10 cellular contexts compared by ENCODE assay signal in genomic region chr11:12225046-12225739, GRCh38.
DNase-seq lines count a peak whose midpoint lies in the region; ATAC-seq and TF ChIP-seq lines count a peak whose summit lies in the region.
"Had no signal": no experiment of that assay in that cellular context is flagged by ENCODE, and none has a peak within 500 bp of the region (broad histone marks: within the 10 kb centered on the region; RNA-seq: fewer than 3 reads in every experiment).

No MANE protein-coding gene starts in this region.

- intact Hi-C loops in activated CD4-positive, alpha-beta T cell treated with anti-CD3 and anti-CD28 coated beads, Interleukin-2, amount 10 ng/mL, durations not matched to agents 24 days and 14 days (cut with micrococcal nuclease), result no loop called here
- intact Hi-C loops in PC-3 (cut with micrococcal nuclease), result no loop called here
- intact Hi-C loops in mucosa of descending colon (cut with DNase I, micrococcal nuclease), result no loop called here

- H3K9me3 ChIP-seq in PC-3 (ENCODE audit: low read length) (no peaks in the 10 kb centered on the region), mucosa of descending colon (no peaks in the 10 kb centered on the region)
- H3K9me3 ChIP-seq in effector memory CD4-positive, alpha-beta T cell (ENCODE audit: control insufficient read depth, low read length), result no peaks in the 10 kb centered on the region

- H3K4me2 ChIP-seq in PC-3 (ENCODE audit: low read length), result no peak overlapping the region

- H3K4me3 ChIP-seq in PC-3 (ENCODE audit: low read length), result no peak overlapping the region
- H3K4me3 ChIP-seq in effector memory CD4-positive, alpha-beta T cell (ENCODE audit: insufficient read depth, low read depth, low read length, poor library complexity, severe bottlenecking), result no peak overlapping the region
- no peak overlapping the region for H3K4me3 ChIP-seq in mucosa of descending colon

- H3K9me3 Mint-ChIP-seq in activated CD4-positive, alpha-beta T cell treated with anti-CD3 and anti-CD28 coated beads, Interleukin-2, amount 10 ng/mL, durations not matched to agents 24 days and 14 days, result no peaks in the 10 kb centered on the region
- H3K9me3 Mint-ChIP-seq in stimulated activated naive CD8-positive, alpha-beta T cell treated with anti-CD3 and anti-CD28 coated beads, Interleukin-15, amount 100 ng/mL, for 72 hours, result no peaks in the 10 kb centered on the region

- POLR2A ChIA-PET in PC-3 (lab: Charles Lee; ENCODE audit: unreplicated experiment), result interaction anchor here (1.1 kb wide), 1 partner anchor 8 kb away, joined by 6 read pairs; no protein-coding TSS in a partner anchor

- no TSS peak for BruUV-seq in PC-3 (replicated peaks; lab: Mats Ljungman, UMichigan)

- ATAC-seq in PC-3 (no peak), mucosa of descending colon (no peak), HG02571 (IDR thresholded peaks at IDR 0.05; ENCODE audit: unreplicated experiment) (no peak)
- no peak for ATAC-seq in stimulated activated naive CD8-positive, alpha-beta T cell treated with anti-CD3 and anti-CD28 coated beads, Interleukin-15, amount 100 ng/mL, for 72 hours
- ATAC-seq: HCT116 had no signal

- H3K4me3 Mint-ChIP-seq in activated CD4-positive, alpha-beta T cell treated with anti-CD3 and anti-CD28 coated beads, Interleukin-2, amount 10 ng/mL, durations not matched to agents 24 days and 14 days, result peak overlapping the region; percentile 76
- H3K4me3 Mint-ChIP-seq in stimulated activated naive CD8-positive, alpha-beta T cell treated with anti-CD3 and anti-CD28 coated beads, Interleukin-15, amount 100 ng/mL, for 72 hours, result peak overlapping the region; percentile 76 to 84

- peaks cover 48% of the 10 kb centered on the region for H3K4me1 Mint-ChIP-seq in activated CD4-positive, alpha-beta T cell treated with anti-CD3 and anti-CD28 coated beads, Interleukin-2, amount 10 ng/mL, durations not matched to agents 24 days and 14 days
- H3K4me1 Mint-ChIP-seq in stimulated activated naive CD8-positive, alpha-beta T cell treated with anti-CD3 and anti-CD28 coated beads, Interleukin-15, amount 100 ng/mL, for 72 hours, result peaks cover 52% of the 10 kb centered on the region

- H3K36me3 ChIP-seq in PC-3 (ENCODE audit: low read depth, low read length) (peaks cover 37% of the 10 kb centered on the region), mucosa of descending colon (ENCODE audit: low read depth) (peaks cover 4% of the 10 kb centered on the region)
- peaks cover 20% of the 10 kb centered on the region for H3K36me3 ChIP-seq in effector memory CD4-positive, alpha-beta T cell (ENCODE audit: control insufficient read depth, insufficient read depth, low read length)

- H3K27me3 ChIP-seq in PC-3 (ENCODE audit: low read length), result no peaks in the 10 kb centered on the region
- H3K27me3 ChIP-seq in effector memory CD4-positive, alpha-beta T cell (replicated peaks; ENCODE audit: control insufficient read depth, insufficient read depth, low read length, poor library complexity, severe bottlenecking), result no peaks in the 10 kb centered on the region

- CTCF ChIA-PET in PC-3 (lab: Charles Lee), result interaction anchor here (0.5 kb wide), 1 partner anchor 10 kb away, joined by 3 read pairs; no protein-coding TSS in a partner anchor

- DNase-seq in activated CD4-positive, alpha-beta T cell treated with anti-CD3 and anti-CD28 coated beads, Interleukin-2, amount 10 ng/mL, durations not matched to agents 24 days and 14 days, result no peak
- no peak for DNase-seq in activated CD4-positive, alpha-beta T cell treated with anti-CD3 and anti-CD28 coated beads for 4 hours
- DNase-seq in PC-3 (no peak), NCI-H2171 (lab: John Stamatoyannopoulos, UW) (no peak), mucosa of descending colon (no peak)
- no peak for DNase-seq in effector memory CD4-positive, alpha-beta T cell
- no peak for DNase-seq in stimulated activated naive CD8-positive, alpha-beta T cell treated with anti-CD3 and anti-CD28 coated beads, Interleukin-15, amount 100 ng/mL, for 72 hours
- DNase-seq: NCI-H1930 had no signal

- H3K4me1 ChIP-seq in PC-3 (ENCODE audit: insufficient read depth, low read length), result peaks cover 42% of the 10 kb centered on the region
- peaks cover 41% of the 10 kb centered on the region for H3K4me1 ChIP-seq in effector memory CD4-positive, alpha-beta T cell (ENCODE audit: control insufficient read depth, insufficient read depth, low read length, poor library complexity, severe bottlenecking)
- peaks cover 36% of the 10 kb centered on the region for H3K4me1 ChIP-seq in mucosa of descending colon (ENCODE audit: low read depth)

- peak overlapping the region; percentile 99 for H3K27ac ChIP-seq in PC-3 (ENCODE audit: low read length)
- H3K27ac ChIP-seq in effector memory CD4-positive, alpha-beta T cell (ENCODE audit: insufficient read depth, low read length, poor library complexity, severe bottlenecking), result peak overlapping the region; percentile 70

- TF ChIP-seq CTCF in PC-3 (conservative IDR thresholded peaks at IDR 0.05; ENCODE audit: low read depth, low read length) (no peak), mucosa of descending colon (IDR thresholded peaks at IDR 0.05) (no peak)

- H3K36me3 Mint-ChIP-seq in activated CD4-positive, alpha-beta T cell treated with anti-CD3 and anti-CD28 coated beads, Interleukin-2, amount 10 ng/mL, durations not matched to agents 24 days and 14 days (ENCODE audit: low read depth), result peaks cover 86% of the 10 kb centered on the region

- H2AFZ ChIP-seq in PC-3 (ENCODE audit: low read length), result no peak overlapping the region

- H3K79me2 ChIP-seq in PC-3 (ENCODE audit: low read length), result no peaks in the 10 kb centered on the region

- no peaks in the 10 kb centered on the region for H3K27me3 Mint-ChIP-seq in activated CD4-positive, alpha-beta T cell treated with anti-CD3 and anti-CD28 coated beads, Interleukin-2, amount 10 ng/mL, durations not matched to agents 24 days and 14 days
- no peaks in the 10 kb centered on the region for H3K27me3 Mint-ChIP-seq in stimulated activated naive CD8-positive, alpha-beta T cell treated with anti-CD3 and anti-CD28 coated beads, Interleukin-15, amount 100 ng/mL, for 72 hours

- H3K9me2 ChIP-seq in PC-3 (replicated peaks; ENCODE audit: low read length), result no peaks in the 10 kb centered on the region

- H3K27ac Mint-ChIP-seq in activated CD4-positive, alpha-beta T cell treated with anti-CD3 and anti-CD28 coated beads, Interleukin-2, amount 10 ng/mL, durations not matched to agents 24 days and 14 days, result peak overlapping the region; percentile 92
- peak overlapping the region; percentile 84 to 98 for H3K27ac Mint-ChIP-seq in stimulated activated naive CD8-positive, alpha-beta T cell treated with anti-CD3 and anti-CD28 coated beads, Interleukin-15, amount 100 ng/mL, for 72 hours

- H3F3A ChIP-seq in PC-3 (ENCODE audit: low read length, unreplicated experiment), result no peaks in the 10 kb centered on the region

- H4K20me1 ChIP-seq in PC-3 (ENCODE audit: low read length), result no peaks in the 10 kb centered on the region

- H3K9ac ChIP-seq in PC-3 (ENCODE audit: low read length), result peak overlapping the region; percentile 72
